In the genomic region with DNA sequence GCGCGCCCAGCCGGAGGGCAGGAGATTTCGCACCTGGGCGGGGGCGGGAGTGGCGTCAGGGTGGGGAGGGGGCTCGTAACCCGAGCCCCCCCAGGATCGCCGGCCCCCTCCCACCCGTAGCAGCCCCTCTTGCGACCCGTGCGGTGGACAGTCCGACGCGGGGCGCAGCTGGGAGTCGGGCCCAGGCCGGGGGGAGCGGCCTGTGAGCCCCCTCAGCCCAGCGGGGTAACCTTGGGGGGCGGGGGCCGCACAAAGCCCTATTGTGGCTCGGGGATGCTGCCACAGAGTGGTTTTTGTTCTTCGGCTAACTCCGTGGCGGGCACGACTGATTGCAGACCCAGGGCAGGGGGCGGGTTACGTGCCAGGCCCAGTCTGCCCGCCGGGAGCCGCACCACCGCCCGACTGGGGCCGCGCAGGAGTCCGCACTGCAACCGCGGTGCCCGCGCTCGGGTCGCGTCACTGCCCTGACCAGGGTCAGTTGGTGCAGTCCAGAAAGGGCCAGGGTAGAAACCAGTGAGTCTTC, we compare ENCODE assay signal across 8 cellular contexts. TPM values are rescaled to one million over a fixed set of nuclear protein-coding genes. Genes with fewer than 3 reads are reported as not detected.
DNase-seq lines count a peak whose midpoint lies in the region; ATAC-seq and TF ChIP-seq lines count a peak whose summit lies in the region.

No MANE protein-coding gene starts in this region.

- peaks cover 10% of the 10 kb centered on the region; the same call in 1 of the 2 replicates for H3F3A ChIP-seq in Loucy (ENCODE audit: low read depth)

- H3K9ac ChIP-seq in BLaER1 (peak overlapping the region; percentile 85), Loucy (ENCODE audit: low read depth, low read length, poor library complexity, severe bottlenecking) (peak overlapping the region; percentile 80)

- H3K4me2 ChIP-seq in BLaER1 (peak overlapping the region; percentile 97), Loucy (ENCODE audit: low read depth, low read length, poor library complexity, severe bottlenecking) (peak overlapping the region; percentile 89)

- peak in 3 of 4 donors; percentile 39 to 54 (median 42) for ATAC-seq in psoas muscle
- ATAC-seq in HG03378 (IDR thresholded peaks at IDR 0.05; ENCODE audit: unreplicated experiment) = no peak

- H3K9me2 ChIP-seq in Loucy (replicated peaks; ENCODE audit: low read depth, low read length) = no peaks in the 10 kb centered on the region

- H2AFZ ChIP-seq in Loucy (ENCODE audit: low read length) = peak overlapping the region; percentile 87

- peak in 1 of 2 donors; percentile 60 for TF ChIP-seq POLR2A in adrenal gland (IDR thresholded peaks at IDR 0.05)

- intact Hi-C loops in adrenal gland (cut with DNase I) (loop anchor here in 1 of 2 donors (10.0 kb wide), 1 partner anchor 179 kb away; the partner anchor contains the start of genes NPFF and TARBP2), psoas muscle (cut with DNase I) (loop anchor here in 1 of 2 donors (2.0 kb wide), 2 partner anchors 19 to 175 kb away; partner anchors contain the start of gene TARBP2)

- no peak for TF ChIP-seq CTCF in Loucy (conservative IDR thresholded peaks at IDR 0.05; ENCODE audit: low read length)
- TF ChIP-seq CTCF in adrenal gland (IDR thresholded peaks at IDR 0.05) = no peak
- no peak for TF ChIP-seq CTCF in psoas muscle (IDR thresholded peaks at IDR 0.05)

- peaks cover 38% of the 10 kb centered on the region for H3K4me1 ChIP-seq in BLaER1
- H3K4me1 ChIP-seq in Loucy (ENCODE audit: insufficient read depth, low read length, poor library complexity, severe bottlenecking) = peaks cover 30% of the 10 kb centered on the region
- H3K4me1 ChIP-seq in adrenal gland (replicated peaks in 1 of 2) = peaks cover 16 to 30% of the 10 kb centered on the region in 2 donors
- peaks cover 17% of the 10 kb centered on the region for H3K4me1 ChIP-seq in psoas muscle

- H3K4me3 ChIP-seq in BLaER1 = peak overlapping the region; percentile 77
- peak overlapping the region; percentile 78 for H3K4me3 ChIP-seq in Loucy (ENCODE audit: low read length, poor library complexity, severe bottlenecking)
- H3K4me3 ChIP-seq in adrenal gland = peak overlapping the region in 3 of 4 donors; percentile 37 to 66 (median 38)
- peak overlapping the region; percentile 88 for H3K4me3 ChIP-seq in psoas muscle

- H3K79me2 ChIP-seq in Loucy (ENCODE audit: insufficient read depth, low read length) = peaks cover 8% of the 10 kb centered on the region; the same call in 1 of the 2 replicates

- H3K9me3 ChIP-seq in BLaER1 (no peaks in the 10 kb centered on the region), Loucy (ENCODE audit: insufficient read depth, low read depth, low read length) (no peaks in the 10 kb centered on the region), adrenal gland (replicated peaks in 1 of 3) (no peaks in the 10 kb centered on the region), psoas muscle (no peaks in the 10 kb centered on the region)

- peak; percentile 44 to 71 (median 55) for DNase-seq in adrenal gland
- peak; percentile 84 to 89 for DNase-seq in hippocampal formation (lab: John Stamatoyannopoulos, UW)
- peak; percentile 53 to 74 for DNase-seq in psoas muscle
- no peak for DNase-seq in NCI-H187 treated with DMSO at 0.1 percent for 48 hours (lab: John Stamatoyannopoulos, UW)
- no peak for DNase-seq in NCI-H1105 treated with DMSO at 0.1 percent for 48 hours (lab: John Stamatoyannopoulos, UW)

- H3K36me3 ChIP-seq in BLaER1 (no peaks in the 10 kb centered on the region), Loucy (ENCODE audit: insufficient read depth, low read length) (no peaks in the 10 kb centered on the region), adrenal gland (replicated peaks in 1 of 2) (no peaks in the 10 kb centered on the region), psoas muscle (ENCODE audit: insufficient read depth in 1 of 2, low read depth in 1 of 2) (no peaks in the 10 kb centered on the region)

- no peaks in the 10 kb centered on the region; the same call in 1 of the 2 replicates for H4K20me1 ChIP-seq in BLaER1
- no peaks in the 10 kb centered on the region for H4K20me1 ChIP-seq in Loucy (ENCODE audit: insufficient read depth, low read length, poor library complexity, severe bottlenecking)

- 2 to 12% (median 2%) methylated on average over 8 to 47 of the region's 47 CpGs for WGBS in adrenal gland, 4 donors
- WGBS in psoas muscle, 3 donors = 0 to 1% (median 1%) methylated on average over 31 to 47 of the region's 47 CpGs

- peaks cover 19% of the 10 kb centered on the region; the same call in 1 of the 2 replicates for H3K27me3 ChIP-seq in BLaER1
- no peaks in the 10 kb centered on the region for H3K27me3 ChIP-seq in Loucy (ENCODE audit: insufficient read depth, low read length, poor library complexity, severe bottlenecking)
- H3K27me3 ChIP-seq in adrenal gland = no peaks in the 10 kb centered on the region
- H3K27me3 ChIP-seq in psoas muscle (ENCODE audit: insufficient read depth in 3 of 3, low read length in 2 of 3) = no peaks in the 10 kb centered on the region

- peak overlapping the region; percentile 82 for H3K27ac ChIP-seq in BLaER1
- H3K27ac ChIP-seq in adrenal gland = peak overlapping the region in 4 of 5 donors; percentile 72 to 93 (median 82)
- peak overlapping the region; percentile 95 for H3K27ac ChIP-seq in psoas muscle

RNA-seq across cellular contexts. Expression of gene AAAS, which starts 4.2 kb away (rescaled TPM):
- 100 to 1,000 TPM in 2 of 8 donors, 10 to 100 TPM in 6; 50.1 to 108 (median 82.4) TPM for total RNA-seq in adrenal gland
- 100 to 1,000 TPM in 2 of 3 donors, 10 to 100 TPM in 1; 59.2 to 210 (median 172) TPM for polyA plus RNA-seq in adrenal gland
- total RNA-seq in psoas muscle = 10 to 100 TPM; 29.0 to 35.7 (median 31.5) TPM
- polyA plus RNA-seq in psoas muscle = 10 to 100 TPM; 22.9 to 36.8 (median 34.0) TPM

RNA-seq across cellular contexts. Expression of gene SP7, which starts 10.6 kb away (rescaled TPM):
- not detected for total RNA-seq in adrenal gland
- polyA plus RNA-seq in adrenal gland = under 1 TPM in 1 of 3 donors, not detected in 2; 0.03 TPM
- total RNA-seq in psoas muscle = not detected
- not detected for polyA plus RNA-seq in psoas muscle

RNA-seq across cellular contexts. Expression of gene MYG1, which starts 26.1 kb away (rescaled TPM):
- total RNA-seq in adrenal gland (10 to 100 TPM; 56.8 to 94.9 (median 69.6) TPM), psoas muscle (10 to 100 TPM; 43.1 to 51.4 (median 44.5) TPM)
- polyA plus RNA-seq in adrenal gland (100 to 1,000 TPM in 2 of 3 donors, 10 to 100 TPM in 1; 45.9 to 240 (median 220) TPM), psoas muscle (10 to 100 TPM; 34.6 to 68.9 (median 65.0) TPM)

RNA-seq across cellular contexts. Expression of gene PFDN5, which starts 30.3 kb away (rescaled TPM):
- total RNA-seq in adrenal gland (100 to 1,000 TPM; 501 to 966 (median 676) TPM), psoas muscle (100 to 1,000 TPM; 239 to 282 (median 266) TPM)
- polyA plus RNA-seq in adrenal gland (1,000 to 10,000 TPM in 2 of 3 donors, 100 to 1,000 TPM in 1; 840 to 2,052 (median 2,012) TPM), psoas muscle (100 to 1,000 TPM; 406 to 603 (median 474) TPM)

RNA-seq across cellular contexts. Expression of gene SP1, which starts 54.4 kb away (rescaled TPM):
- total RNA-seq in adrenal gland = 10 to 100 TPM; 34.9 to 90.0 (median 61.7) TPM
- polyA plus RNA-seq in adrenal gland = 10 to 100 TPM; 16.3 to 48.8 (median 18.3) TPM
- 10 to 100 TPM; 39.0 to 48.0 (median 45.4) TPM for total RNA-seq in psoas muscle
- 10 to 100 TPM; 10.2 to 16.2 (median 15.1) TPM for polyA plus RNA-seq in psoas muscle

Comparison
In these comparisons a context has a peak if more than half of its experiments do, and no peak if none do; other contexts are left out.
1. H3K4me3 ChIP-seq: peak in every context shown above with its lines; median percentile 88 in psoas muscle; 78 in Loucy; 77 in BLaER1; 38 in adrenal gland.
2. DNase-seq: peak in adrenal gland (7 of 7), hippocampal formation (2 of 2) and psoas muscle (2 of 2); none in NCI-H187 treated with DMSO at 0.1 percent for 48 hours (single experiment) and NCI-H1105 treated with DMSO at 0.1 percent for 48 hours (single experiment).
3. Peak in every context shown above with its lines, with median percentiles within 50 percentile points of each other: H3K27ac ChIP-seq.